In genomic region chr2:1750935-1751767, GRCh38 we compare ENCODE assay signal across 9 cellular contexts. TPM values are rescaled to one million over a fixed set of nuclear protein-coding genes. Genes with fewer than 3 reads are reported as not detected.
DNase-seq lines count a peak whose midpoint lies in the region; ATAC-seq, FAIRE-seq and TF ChIP-seq lines count a peak whose summit lies in the region.
"Had no signal": no experiment of that assay in that cellular context is flagged by ENCODE, and none has a peak within 500 bp of the region (broad histone marks: within the 10 kb centered on the region; RNA-seq: fewer than 3 reads in every experiment).

No MANE protein-coding gene starts in this region.

- 6% methylated on average over 18 of the region's 24 CpGs for WGBS in K562 (ENCODE audit: insufficient coverage, low coverage, missing lambda C conversion rate)

- no peaks in the 10 kb centered on the region for H3K79me2 ChIP-seq in K562 (ENCODE audit: control insufficient read depth, insufficient read depth, low read length)

- intact Hi-C loops in K562 (cut with micrococcal nuclease): no loop called here

- no peak overlapping the region for H3K4me3 ChIP-seq in AG04450 (ENCODE audit: low read depth, low read length)
- no peak overlapping the region for H3K4me3 ChIP-seq in K562

- no peak overlapping the region for H3K4me2 ChIP-seq in K562 (ENCODE audit: insufficient read depth, low read length)

- TF ChIP-seq RAD21 in K562 (CRISPR knock-in tag; conservative IDR thresholded peaks at IDR 0.05 in 1 of 2, IDR thresholded peaks at IDR 0.05 in 1 of 2): 0 out of 4 replicates have a peak, but pooled peaks of 1 of the 2 experiments have one; percentile 10

- TF ChIP-seq EP300 in K562 (IDR thresholded peaks at IDR 0.05; ENCODE audit: low read length): no peak

- TF ChIP-seq CTCF in AG04450 (IDR thresholded peaks at IDR 0.05; ENCODE audit: low read depth, low read length) (peak; percentile 95), K562 (IDR thresholded peaks at IDR 0.05 in 2 of 3, conservative IDR thresholded peaks at IDR 0.05 in 1 of 3; ENCODE audit: insufficient read depth in 2 of 3, low read depth in 1 of 3, low read length in 3 of 3) (peak; percentile 59 to 72 (median 60))

- BruUV-seq in K562 (replicated peaks; lab: Mats Ljungman, UMichigan): no TSS peak

- H3K27ac ChIP-seq in AG04450 (ENCODE audit: low read depth, low read length) (no peak overlapping the region), K562 (ENCODE audit: extremely low read depth, low read depth, low read length) (no peak overlapping the region)

- H2AFZ ChIP-seq in K562 (ENCODE audit: low read depth, low read length): no peak overlapping the region

- H3K4me1 ChIP-seq in K562 (replicated peaks in 1 of 2; ENCODE audit: control insufficient read depth in 2 of 2, insufficient read depth in 2 of 2, low read length in 2 of 2): no peaks in the 10 kb centered on the region

- ATAC-seq in GM19025 (IDR thresholded peaks at IDR 0.05; ENCODE audit: low read depth, unreplicated experiment) (peak; percentile 60), SK-N-SH treated with all-trans-retinoic acid at 6 μM for 48 hours (peak; percentile 95), K562 (peak; percentile 97)

- no peaks in the 10 kb centered on the region; the same call in 1 of the 2 replicates for H4K20me1 ChIP-seq in K562 (replicated peaks; ENCODE audit: control insufficient read depth, insufficient read depth, low read length)

- CTCF ChIA-PET in AG04450 (lab: Charles Lee): interaction anchor here (0.6 to 2.3 kb wide), 50 partner anchors 9 to 1635 kb away, joined by 3 to 53 read pairs (median 6); no protein-coding TSS in a partner anchor
- CTCF ChIA-PET in K562 (lab: Yijun Ruan, JAX; ENCODE audit: low intra/inter-chr PET ratio): no interaction called here

- H3K36me3 ChIP-seq in K562 (ENCODE audit: control insufficient read depth, insufficient read depth, low read length): no peaks in the 10 kb centered on the region

- no peak overlapping the region for H3K9ac ChIP-seq in K562 (ENCODE audit: insufficient read depth in 1 of 2, low read depth in 2 of 2, low read length in 2 of 2)

- H3K9me3 ChIP-seq in AG04450 (ENCODE audit: control insufficient read depth, insufficient read depth, low read length) (peaks cover 13% of the 10 kb centered on the region), K562 (replicated peaks; ENCODE audit: control insufficient read depth, insufficient read depth, low read depth, low read length) (no peaks in the 10 kb centered on the region)

- POLR2A ChIA-PET in AG04450 (lab: Yijun Ruan, JAX) (interaction anchor here (0.5 to 1.6 kb wide), 5 partner anchors 20 to 124 kb away, joined by 3 to 15 read pairs (median 4); no protein-coding TSS in a partner anchor), K562 (lab: Yijun Ruan, JAX) (interaction anchor here (0.6 kb wide), 1 partner anchor 1003 kb away, joined by 3 read pairs; no protein-coding TSS in a partner anchor)

- peaks cover 4% of the 10 kb centered on the region for H3K27me3 ChIP-seq in AG04450 (ENCODE audit: control insufficient read depth, insufficient read depth, low read length)
- peaks cover 0 to 25% of the 10 kb centered on the region in 2 experiments; a peak in 3 of 5 replicates for H3K27me3 ChIP-seq in K562 (ENCODE audit: control insufficient read depth in 2 of 2, insufficient read depth in 2 of 2, low read length in 2 of 2)

- in situ Hi-C loops in K562 (cut with MboI): no loop called here

- no peak for TF ChIP-seq POLR2A in K562 (conservative IDR thresholded peaks at IDR 0.05)

- no peak for FAIRE-seq in K562 (lab: Jason Lieb, UNC)
- FAIRE-seq: GM18507 had no signal

- DNase-seq in AG04450 (ENCODE audit: low read depth, low spot score) (peak; percentile 72), NAMALWA (ENCODE audit: low spot score) (peak; percentile 55), K562 (ENCODE audit: extremely low read depth in 1 of 4, low spot score in 3 of 4) (peak; percentile 36 to 47 (median 42)), islet precursor cell (peak; percentile 92)
- peak; percentile 13 to 26 for DNase-seq in stimulated activated CD4-positive, alpha-beta T cell treated with anti-CD3 and anti-CD28 coated beads, Interleukin-15, amount 100 ng/mL, for 48 hours (ENCODE audit: low read depth in 2 of 2)
- no peak for DNase-seq in effector CD8-positive, alpha-beta T cell (lab: John Stamatoyannopoulos, UW)

- H3K9me1 ChIP-seq in K562 (ENCODE audit: control insufficient read depth, insufficient read depth, low read length): no peaks in the 10 kb centered on the region

TF ChIP-seq in SK-N-SH treated with all-trans-retinoic acid at 6 μM for 48 hours, 23 proteins besides CTCF, POLR2A, EP300 and RAD21 (continues in another document):
- TF ChIP-seq ARNTL (CRISPR knock-in tag; IDR thresholded peaks at IDR 0.05; ENCODE audit: borderline replicate concordance, low read depth) (no peak), BACH2 (CRISPR knock-in tag; IDR thresholded peaks at IDR 0.05; ENCODE audit: borderline replicate concordance) (no peak), ZC3H10 (CRISPR knock-in tag; IDR thresholded peaks at IDR 0.05) (no peak), CSDC2 (CRISPR knock-in tag; IDR thresholded peaks at IDR 0.05) (no peak), TCF4 (CRISPR knock-in tag; IDR thresholded peaks at IDR 0.05; ENCODE audit: borderline replicate concordance) (no peak), ZNF8 (CRISPR knock-in tag; IDR thresholded peaks at IDR 0.05) (no peak), RARB (CRISPR knock-in tag; IDR thresholded peaks at IDR 0.05) (no peak), OSR1 (CRISPR knock-in tag; IDR thresholded peaks at IDR 0.05) (no peak), TOX (CRISPR knock-in tag; IDR thresholded peaks at IDR 0.05; ENCODE audit: borderline replicate concordance) (no peak), ZFP30 (CRISPR knock-in tag; IDR thresholded peaks at IDR 0.05) (no peak), ZFP3 (CRISPR knock-in tag; IDR thresholded peaks at IDR 0.05) (no peak)
- TF ChIP-seq, protein P1, sequence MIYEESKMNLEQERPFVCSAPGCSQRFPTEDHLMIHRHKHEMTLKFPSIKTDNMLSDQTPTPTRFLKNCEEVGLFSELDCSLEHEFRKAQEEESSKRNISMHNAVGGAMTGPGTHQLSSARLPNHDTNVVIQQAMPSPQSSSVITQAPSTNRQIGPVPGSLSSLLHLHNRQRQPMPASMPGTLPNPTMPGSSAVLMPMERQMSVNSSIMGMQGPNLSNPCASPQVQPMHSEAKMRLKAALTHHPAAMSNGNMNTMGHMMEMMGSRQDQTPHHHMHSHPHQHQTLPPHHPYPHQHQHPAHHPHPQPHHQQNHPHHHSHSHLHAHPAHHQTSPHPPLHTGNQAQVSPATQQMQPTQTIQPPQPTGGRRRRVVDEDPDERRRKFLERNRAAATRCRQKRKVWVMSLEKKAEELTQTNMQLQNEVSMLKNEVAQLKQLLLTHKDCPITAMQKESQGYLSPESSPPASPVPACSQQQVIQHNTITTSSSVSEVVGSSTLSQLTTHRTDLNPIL (CRISPR knock-in tag; IDR thresholded peaks at IDR 0.05; ENCODE audit: low read depth): no peak

TF ChIP-seq in K562, 482 proteins besides CTCF, POLR2A, EP300 and RAD21:
- TF ChIP-seq CTCFL (IDR thresholded peaks at IDR 0.05; ENCODE audit: borderline replicate concordance, insufficient read depth, low read depth, low read length, poor library complexity, severe bottlenecking) (peak; percentile 39), SMC3 (conservative IDR thresholded peaks at IDR 0.05; ENCODE audit: insufficient read depth, low read depth, low read length) (peak; percentile 41; the same call in 1 of the 2 replicates), ZNF224 (CRISPR knock-in tag; IDR thresholded peaks at IDR 0.05) (no peak)

RNA-seq across cellular contexts. Expression of gene PXDN, which starts 6.8 kb away (rescaled TPM):
- 271 and 329 TPM in 2 replicates for polyA plus RNA-seq in AG04450 (2011; rRNA removed)
- polyA minus RNA-seq in AG04450 (2011; rRNA and poly(A)+ RNA removed): 255 and 307 TPM in 2 replicates
- total RNA-seq in K562 (2011; cell fraction: chromatin; rRNA removed; ENCODE audit: low replicate concordance): not detected in 2 replicates
- total RNA-seq in K562 (2011; cell fraction: nucleolus; rRNA removed): not detected in 2 replicates
- total RNA-seq in K562 (2011; cell fraction: nucleoplasm; rRNA removed): not detected in 2 replicates
- not detected in 2 replicates for total RNA-seq in K562 (2014; rRNA removed)
- total RNA-seq in K562 (2014; rRNA removed; fragmentation: Illumina TruSeq; extraction: Trizol): not detected in 2 replicates
- not detected in 2 replicates for total RNA-seq in K562 (2015; rRNA removed; fragmentation: Illumina TruSeq; extraction: Trizol)
- total RNA-seq in K562 (2021): 0.49 and 0.94 TPM in 2 replicates
- polyA plus RNA-seq in K562 (2011; rRNA removed): not detected in 2 replicates
- not detected in 2 replicates for polyA plus RNA-seq in K562 (2011; cell fraction: cytosol; rRNA removed)
- polyA plus RNA-seq in K562 (2011; cell fraction: nucleus; rRNA removed): not detected in 2 replicates
- not detected in 2 replicates for polyA plus RNA-seq in K562 (2012)
- polyA plus RNA-seq in K562 (2014; fragmentation: Illumina TruSeq; extraction: Trizol): not detected in 2 replicates
- polyA plus RNA-seq in K562 (2014; fragmentation: Nextera tagmentation; extraction: Ambion mirVana): not detected
- polyA plus RNA-seq in K562 (2014; rRNA removed): not detected in 2 replicates
- not detected in 2 replicates for polyA minus RNA-seq in K562 (2011; rRNA and poly(A)+ RNA removed)
- polyA minus RNA-seq in K562 (2011; cell fraction: cytosol; rRNA and poly(A)+ RNA removed): not detected in 2 replicates
- polyA minus RNA-seq in K562 (2011; cell fraction: nucleus; rRNA and poly(A)+ RNA removed): not detected in 2 replicates

Comparison
In these comparisons a context has a peak if more than half of its experiments do, and no peak if none do; other contexts are left out.
1. RNA of gene PXDN, which starts 6.8 kb away (polyA plus RNA-seq): 271 to 329 TPM in AG04450; not detected in K562; every median in the first group is over 100 times any median in the second.
2. Peak in every context shown above with its lines, with median percentiles within 50 percentile points of each other: ATAC-seq.